ENCODE assay signal across 5 cellular contexts in genomic region chr10:91729339-91729738, GRCh38.
A peak's percentile ranks its signal among the peaks of the same experiment; 100 is the strongest.
DNase-seq lines count a peak whose midpoint lies in the region; ATAC-seq, FAIRE-seq and TF ChIP-seq lines count a peak whose summit lies in the region.
"Not testable (repeated sequence)": the region's sequence is repeated elsewhere in the genome, so short reads cannot be mapped to it uniquely, and the experiment has no call there.

No MANE protein-coding gene starts in this region.

- not testable (repeated sequence) for H2BK5ac ChIP-seq in H1 (ENCODE audit: low read depth, low read length)

- not testable (repeated sequence) for H4K5ac ChIP-seq in H1 (ENCODE audit: insufficient read length, low read depth, low read length)

- CTCF ChIA-PET in H1 (lab: Charles Lee; ENCODE audit: partially characterized antibody) = interaction anchor here (0.9 kb wide), 1 partner anchor 18 kb away, joined by 3 read pairs; no protein-coding TSS in a partner anchor

- H4K8ac ChIP-seq in H1 (ENCODE audit: extremely low read depth, insufficient read depth, low read length) = not testable (repeated sequence)

- H3K4me3 Mint-ChIP-seq in activated T-cell treated with anti-CD3 and anti-CD28 coated beads, Interleukin-2, amount 50 U/mL, for 4 hours; activated naive CD8-positive, alpha-beta T cell treated with anti-CD3 and anti-CD28 coated beads, Interleukin-2, amount 50 U/mL, for 24 hours: not testable (repeated sequence)

- H3K4ac ChIP-seq in H1 (replicated peaks; ENCODE audit: insufficient read length, low read depth, low read length) = not testable (repeated sequence)

- H3K36me3 ChIP-seq in H1 (ENCODE audit: control insufficient read depth in 2 of 4, insufficient read depth in 4 of 4, low read length in 3 of 4) = not testable (repeated sequence)

- not testable (repeated sequence) for H3K4me1 ChIP-seq in H1 (replicated peaks in 1 of 4; ENCODE audit: control insufficient read depth in 3 of 4, insufficient read depth in 4 of 4, low read length in 3 of 4)

- H2BK15ac ChIP-seq in H1 (ENCODE audit: low read length) = not testable (repeated sequence)

- not testable (repeated sequence) for H3K36me3 Mint-ChIP-seq in activated T-cell treated with anti-CD3 and anti-CD28 coated beads, Interleukin-2, amount 50 U/mL, for 4 hours (ENCODE audit: insufficient read depth); activated naive CD8-positive, alpha-beta T cell treated with anti-CD3 and anti-CD28 coated beads, Interleukin-2, amount 50 U/mL, for 24 hours (ENCODE audit: low read depth)

- not testable (repeated sequence) for H3K27ac ChIP-seq in H1 (ENCODE audit: low read depth, low read length)

- not testable (repeated sequence) for H2BK12ac ChIP-seq in H1 (ENCODE audit: low read depth, low read length)

- H2AFZ ChIP-seq in H1 (ENCODE audit: low read length) = 0 out of 2 replicates have a peak overlapping the region, but pooled peaks have one; percentile 58

- not testable (repeated sequence) for TF ChIP-seq POLR2A in H1 (IDR thresholded peaks at IDR 0.05; ENCODE audit: control extremely low read depth in 1 of 2, low read depth in 2 of 2, low read length in 2 of 2)

- not testable (repeated sequence) for H4K20me1 ChIP-seq in H1 (replicated peaks in 1 of 2; ENCODE audit: control insufficient read depth in 1 of 2, insufficient read depth in 2 of 2, low read length in 2 of 2)

- not testable (repeated sequence) for H3K14ac ChIP-seq in H1 (ENCODE audit: insufficient read length)

- not testable (repeated sequence) for H3K4me1 Mint-ChIP-seq in activated T-cell treated with anti-CD3 and anti-CD28 coated beads, Interleukin-2, amount 50 U/mL, for 4 hours (ENCODE audit: low read depth); activated naive CD8-positive, alpha-beta T cell treated with anti-CD3 and anti-CD28 coated beads, Interleukin-2, amount 50 U/mL, for 24 hours

- H3K23ac ChIP-seq in H1 (ENCODE audit: insufficient read length) = not testable (repeated sequence)

- H3K79me1 ChIP-seq in H1 (ENCODE audit: low read depth, low read length) = not testable (repeated sequence)

- peak; percentile 10 for DNase-seq in ELR (ENCODE audit: low read depth)
- peak; percentile 8 for DNase-seq in HT1080 (ENCODE audit: low read depth)
- DNase-seq in activated T-cell treated with anti-CD3 and anti-CD28 coated beads, Interleukin-2, amount 50 U/mL, for 4 hours; activated naive CD8-positive, alpha-beta T cell treated with anti-CD3 and anti-CD28 coated beads, Interleukin-2, amount 50 U/mL, for 24 hours; H1 (ENCODE audit: low read depth in 1 of 2, low spot score in 2 of 2): not testable (repeated sequence)

- H2BK20ac ChIP-seq in H1 (ENCODE audit: low read length) = not testable (repeated sequence)

- H3K27ac Mint-ChIP-seq in activated naive CD8-positive, alpha-beta T cell treated with anti-CD3 and anti-CD28 coated beads, Interleukin-2, amount 50 U/mL, for 24 hours = not testable (repeated sequence)

- H3K4me3 ChIP-seq in H1 (ENCODE audit: extremely low read depth in 1 of 4, insufficient read depth in 2 of 4, low read depth in 3 of 4, low read length in 4 of 4) = not testable (repeated sequence)

- not testable (repeated sequence) for H3K18ac ChIP-seq in H1 (ENCODE audit: extremely low read depth, low read length)

- H3K23me2 ChIP-seq in H1 (ENCODE audit: low read depth, low read length) = not testable (repeated sequence)

- not testable (repeated sequence) for FAIRE-seq in H1 (lab: Jason Lieb, UNC)

- peak; percentile 37 to 50 for ATAC-seq in activated T-cell treated with anti-CD3 and anti-CD28 coated beads, Interleukin-2, amount 50 U/mL, for 4 hours
- peak; percentile 49 for ATAC-seq in activated naive CD8-positive, alpha-beta T cell treated with anti-CD3 and anti-CD28 coated beads, Interleukin-2, amount 50 U/mL, for 24 hours

- H3K4me2 ChIP-seq in H1 (ENCODE audit: insufficient read depth in 1 of 2, low read depth in 2 of 2, low read length in 2 of 2) = not testable (repeated sequence)

- H3K9ac ChIP-seq in H1 (replicated peaks in 1 of 4; ENCODE audit: extremely low read depth in 1 of 4, low read depth in 3 of 4, low read length in 3 of 4) = not testable (repeated sequence)

- POLR2A ChIA-PET in H1 (lab: Charles Lee; ENCODE audit: partially characterized antibody) = not testable (repeated sequence)

- not testable (repeated sequence) for H3K27me3 Mint-ChIP-seq in activated T-cell treated with anti-CD3 and anti-CD28 coated beads, Interleukin-2, amount 50 U/mL, for 4 hours (ENCODE audit: low read depth); activated naive CD8-positive, alpha-beta T cell treated with anti-CD3 and anti-CD28 coated beads, Interleukin-2, amount 50 U/mL, for 24 hours

- H4K91ac ChIP-seq in H1 (replicated peaks; ENCODE audit: insufficient read length, low read length) = not testable (repeated sequence)

- H3K9me3 ChIP-seq in H1 (ENCODE audit: insufficient read depth in 2 of 2, low read depth in 1 of 2, low read length in 1 of 2) = not testable (repeated sequence)

- H2BK120ac ChIP-seq in H1 (replicated peaks; ENCODE audit: low read depth, low read length) = not testable (repeated sequence)

- not testable (repeated sequence) for H3K79me2 ChIP-seq in H1 (ENCODE audit: control insufficient read depth in 1 of 2, insufficient read depth in 2 of 2, low read length in 2 of 2)

- H3K9me3 Mint-ChIP-seq in activated T-cell treated with anti-CD3 and anti-CD28 coated beads, Interleukin-2, amount 50 U/mL, for 4 hours; activated naive CD8-positive, alpha-beta T cell treated with anti-CD3 and anti-CD28 coated beads, Interleukin-2, amount 50 U/mL, for 24 hours: not testable (repeated sequence)

- TF ChIP-seq RAD21 in H1 (IDR thresholded peaks at IDR 0.05 in 1 of 2, conservative IDR thresholded peaks at IDR 0.05 in 1 of 2; ENCODE audit: low read depth in 2 of 2, low read length in 2 of 2) = not testable (repeated sequence)

- TF ChIP-seq CTCF in H1 (IDR thresholded peaks at IDR 0.05; ENCODE audit: control extremely low read depth in 1 of 3, insufficient read depth in 1 of 3, low read depth in 1 of 3, low read length in 3 of 3) = not testable (repeated sequence)

- not testable (repeated sequence) for H3K27me3 ChIP-seq in H1 (replicated peaks in 1 of 4; ENCODE audit: control insufficient read depth in 3 of 4, extremely low read depth in 1 of 4, insufficient read depth in 3 of 4, low read length in 3 of 4)

- not testable (repeated sequence) for H3K56ac ChIP-seq in H1 (replicated peaks; ENCODE audit: insufficient read length, low read depth, low read length)

- not testable (repeated sequence) for H2AK5ac ChIP-seq in H1 (ENCODE audit: low read depth, low read length)

- TF ChIP-seq EP300 in H1 (IDR thresholded peaks at IDR 0.05; ENCODE audit: borderline replicate concordance in 1 of 2, low read depth in 2 of 2, low read length in 2 of 2) = not testable (repeated sequence)
